In the genomic region with DNA sequence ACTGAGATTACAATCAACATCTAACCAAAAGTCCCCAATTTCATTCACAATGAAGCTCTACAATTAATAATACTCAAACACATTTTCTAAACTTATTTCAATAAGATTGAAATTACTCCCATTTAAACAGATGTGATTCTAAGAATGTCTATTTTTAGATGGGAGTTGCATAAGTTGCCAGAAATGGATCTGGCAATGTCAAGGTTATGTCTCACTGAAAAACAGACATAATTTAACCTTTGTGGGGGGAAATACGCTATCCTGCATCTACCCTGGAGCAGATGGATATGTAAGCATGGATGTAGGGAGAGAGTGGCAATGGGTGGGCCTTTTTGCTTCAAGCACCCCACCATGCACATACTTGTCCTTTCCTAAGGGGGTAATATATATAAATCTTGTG, we compare ENCODE assay signal across 23 cellular contexts. TPM values are rescaled to one million over a fixed set of nuclear protein-coding genes. Genes with fewer than 3 reads are reported as not detected.
DNase-seq lines count a peak whose midpoint lies in the region; ATAC-seq, FAIRE-seq and TF ChIP-seq lines count a peak whose summit lies in the region.
"Had no signal": no experiment of that assay in that cellular context is flagged by ENCODE, and none has a peak within 500 bp of the region (broad histone marks: within the 10 kb centered on the region; RNA-seq: fewer than 3 reads in every experiment).

No MANE protein-coding gene starts in this region.

- TF ChIP-seq RAD21 in K562 (CRISPR knock-in tag; conservative IDR thresholded peaks at IDR 0.05 in 1 of 2, IDR thresholded peaks at IDR 0.05 in 1 of 2) = no peak

- intact Hi-C loops in K562 (cut with micrococcal nuclease) = loop anchor here (10.0 kb wide), 1 partner anchor 898 kb away; the partner anchor contains the start of gene RPSA
- intact Hi-C loops in left ventricle myocardium superior (cut with micrococcal nuclease) = no loop called here

- in situ Hi-C loops in K562 (cut with MboI) = loop anchor here (10.0 kb wide), 1 partner anchor 898 kb away; the partner anchor contains the start of gene RPSA

- H3K79me2 ChIP-seq in K562 (ENCODE audit: control insufficient read depth, insufficient read depth, low read length) = no peaks in the 10 kb centered on the region

- POLR2A ChIA-PET in K562 (lab: Yijun Ruan, JAX) = interaction anchor here (1.3 kb wide), 1 partner anchor 162 kb away, joined by 3 read pairs; no protein-coding TSS in a partner anchor

- 36% methylated on average over 1 of the region's 1 CpG for WGBS in K562 (ENCODE audit: insufficient coverage, low coverage, missing lambda C conversion rate)

- DNase-seq in AG10803 (ENCODE audit: low read depth) = peak; percentile 44
- peak; percentile 17 for DNase-seq in GM03348 (ENCODE audit: low spot score)
- no peak for DNase-seq in K562 (ENCODE audit: extremely low read depth in 1 of 4, low spot score in 3 of 4)
- no peak for DNase-seq in left ventricle myocardium superior
- DNase-seq in SIG-M5 (lab: John Stamatoyannopoulos, UW) = no peak
- no peak for DNase-seq in NCI-H446 (lab: John Stamatoyannopoulos, UW)
- DNase-seq: C1 segment of cervical spinal cord; CD8-positive, alpha-beta memory T cell; DMS53; NCI-H1092; NCI-H146; NCI-H2029 treated with DMSO at 0.1 percent for 48 hours; NCI-H2171 treated with DMSO at 0.1 percent for 48 hours; NCI-H446 treated with DMSO at 0.1 percent for 48 hours; NCI-H69 had no signal

- H3K9me3 ChIP-seq in K562 (replicated peaks; ENCODE audit: control insufficient read depth, insufficient read depth, low read depth, low read length) = peaks cover 2% of the 10 kb centered on the region; the same call in 1 of the 2 replicates
- H3K9me3 ChIP-seq: SJSA1 had no signal

- no peak for TF ChIP-seq EP300 in K562 (IDR thresholded peaks at IDR 0.05; ENCODE audit: low read length)

- H2AFZ ChIP-seq in K562 (ENCODE audit: low read depth, low read length) = peak overlapping the region; percentile 6; the same call in 1 of the 2 replicates

- no TSS peak for BruUV-seq in K562 (replicated peaks; lab: Mats Ljungman, UMichigan)

- no peaks in the 10 kb centered on the region for H3K27me3 ChIP-seq in K562 (ENCODE audit: control insufficient read depth in 2 of 2, insufficient read depth in 2 of 2, low read length in 2 of 2)
- H3K27me3 ChIP-seq: SJSA1 had no signal

- H3K4me2 ChIP-seq in K562 (ENCODE audit: insufficient read depth, low read length) = no peak overlapping the region
- H3K4me2 ChIP-seq: KMS-11 had no signal

- TF ChIP-seq CTCF in AG10803 (conservative IDR thresholded peaks at IDR 0.05; ENCODE audit: low read length) (no peak), K562 (IDR thresholded peaks at IDR 0.05 in 2 of 3, conservative IDR thresholded peaks at IDR 0.05 in 1 of 3; ENCODE audit: insufficient read depth in 2 of 3, low read depth in 1 of 3, low read length in 3 of 3) (no peak)

- no peak for FAIRE-seq in K562 (lab: Jason Lieb, UNC)
- FAIRE-seq: GM12892, GM18507, H54, HepG2 had no signal

- peaks cover 4 to 41% of the 10 kb centered on the region in 2 experiments; a peak in 4 of 5 replicates for H3K4me1 ChIP-seq in K562 (replicated peaks in 1 of 2; ENCODE audit: control insufficient read depth in 2 of 2, insufficient read depth in 2 of 2, low read length in 2 of 2)

- no peak overlapping the region for H3K9ac ChIP-seq in K562 (ENCODE audit: insufficient read depth in 1 of 2, low read depth in 2 of 2, low read length in 2 of 2)
- H3K9ac ChIP-seq: KMS-11 had no signal

- H4K20me1 ChIP-seq in K562 (replicated peaks; ENCODE audit: control insufficient read depth, insufficient read depth, low read length) = no peaks in the 10 kb centered on the region

- TF ChIP-seq POLR2A in K562 (conservative IDR thresholded peaks at IDR 0.05) = no peak

- no peaks in the 10 kb centered on the region for H3K9me1 ChIP-seq in K562 (ENCODE audit: control insufficient read depth, insufficient read depth, low read length)

- no peak overlapping the region for H3K27ac ChIP-seq in K562 (ENCODE audit: extremely low read depth, low read depth, low read length)
- H3K27ac ChIP-seq: KMS-11, SJSA1 had no signal

- H3K4me3 ChIP-seq in AG10803 (ENCODE audit: low read length) = no peak overlapping the region
- H3K4me3 ChIP-seq in K562 = no peak overlapping the region
- H3K4me3 ChIP-seq: SJSA1 had no signal

- H3K36me3 ChIP-seq in K562 (ENCODE audit: control insufficient read depth, insufficient read depth, low read length) = peaks cover 3% of the 10 kb centered on the region; the same call in 1 of the 3 replicates
- H3K36me3 ChIP-seq: SJSA1 had no signal

- ATAC-seq in K562 (no peak), left ventricle myocardium superior (peak; percentile 58), HG03039 (IDR thresholded peaks at IDR 0.05; ENCODE audit: unreplicated experiment) (no peak), GM21360 (IDR thresholded peaks at IDR 0.05; ENCODE audit: unreplicated experiment) (no peak)
- ATAC-seq: HepG2 had no signal

- CTCF ChIA-PET in K562 (lab: Yijun Ruan, JAX; ENCODE audit: low intra/inter-chr PET ratio) = no interaction called here

TF ChIP-seq in K562, 482 proteins besides CTCF, POLR2A, EP300 and RAD21 (continues in another document):
- peak; percentile 63; the same call in 1 of the 2 replicates for TF ChIP-seq MEF2D (tag; conservative IDR thresholded peaks at IDR 0.05; ENCODE audit: low read depth)
- TF ChIP-seq, protein P1, sequence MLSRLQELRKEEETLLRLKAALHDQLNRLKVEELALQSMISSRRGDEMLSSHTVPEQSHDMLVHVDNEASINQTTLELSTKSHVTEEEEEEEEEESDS (CRISPR knock-in tag; IDR thresholded peaks at IDR 0.05) = no peak
- TF ChIP-seq ZNF592 (IDR thresholded peaks at IDR 0.05) = 0 out of 2 replicates have a peak, but pooled peaks have one; percentile 42
- TF ChIP-seq ZNF79 (CRISPR knock-in tag; IDR thresholded peaks at IDR 0.05; ENCODE audit: low read depth) = no peak
- TF ChIP-seq GTF2F1 (IDR thresholded peaks at IDR 0.05; ENCODE audit: low read depth, low read length) = no peak
- TF ChIP-seq SMAD4 (CRISPR knock-in tag; conservative IDR thresholded peaks at IDR 0.05) = 0 out of 2 replicates have a peak, but pooled peaks have one; percentile 51
- TF ChIP-seq MEF2A (IDR thresholded peaks at IDR 0.05; ENCODE audit: control insufficient read depth, low read depth, low read length) = peak; percentile 78; the same call in 1 of the 2 replicates
- no peak for TF ChIP-seq FOSL1 (tag; conservative IDR thresholded peaks at IDR 0.05)
- TF ChIP-seq NR4A1 (CRISPR knock-in tag; IDR thresholded peaks at IDR 0.05) = no peak
- TF ChIP-seq NR4A1 (tag; IDR thresholded peaks at IDR 0.05) = peak; percentile 32; the same call in 1 of the 2 replicates

RNA-seq across cellular contexts. Expression of gene EIF1B, which starts 6.7 kb away (rescaled TPM):
- total RNA-seq in K562 (2011; cell fraction: chromatin; rRNA removed; ENCODE audit: low replicate concordance) = 31.5 and 93.7 TPM in 2 replicates
- 17.1 and 19.3 TPM in 2 replicates for total RNA-seq in K562 (2011; cell fraction: nucleolus; rRNA removed)
- total RNA-seq in K562 (2011; cell fraction: nucleoplasm; rRNA removed) = 43.2 and 52.5 TPM in 2 replicates
- total RNA-seq in K562 (2014; rRNA removed) (18.1 and 20.0 TPM in 2 replicates), K562 (2014; rRNA removed; fragmentation: Illumina TruSeq; extraction: Trizol) (59.3 and 68.7 TPM in 2 replicates), K562 (2015; rRNA removed; fragmentation: Illumina TruSeq; extraction: Trizol) (61.0 and 65.8 TPM in 2 replicates), K562 (2021) (91.9 and 95.4 TPM in 2 replicates), left ventricle myocardium superior (329 TPM)
- polyA plus RNA-seq in K562 (2011; rRNA removed) (35.4 and 45.3 TPM in 2 replicates), K562 (2014; fragmentation: Illumina TruSeq; extraction: Trizol) (113 and 128 TPM in 2 replicates), K562 (2014; fragmentation: Nextera tagmentation; extraction: Ambion mirVana) (100 to 1,000 TPM; 178 to 184 TPM), K562 (2014; rRNA removed) (76.8 and 78.9 TPM in 2 replicates)
- 15.7 and 19.3 TPM in 2 replicates for polyA plus RNA-seq in K562 (2011; cell fraction: cytosol; rRNA removed)
- polyA plus RNA-seq in K562 (2011; cell fraction: nucleus; rRNA removed) = 26.0 and 40.1 TPM in 2 replicates
- 104 and 159 TPM in 2 replicates for polyA plus RNA-seq in K562 (2012)
- polyA minus RNA-seq in K562 (2011; rRNA and poly(A)+ RNA removed) = 11.8 and 17.7 TPM in 2 replicates
- 14.3 and 22.0 TPM in 2 replicates for polyA minus RNA-seq in K562 (2011; cell fraction: cytosol; rRNA and poly(A)+ RNA removed)
- 12.1 and 23.9 TPM in 2 replicates for polyA minus RNA-seq in K562 (2011; cell fraction: nucleus; rRNA and poly(A)+ RNA removed)

Comparison
In these comparisons a context has a peak if more than half of its experiments do, and no peak if none do; other contexts are left out.
1. DNase-seq: peak in AG10803 (single experiment) and GM03348 (single experiment); none in K562 (0 of 4), left ventricle myocardium superior (single experiment), SIG-M5 (single experiment) and NCI-H446 (0 of 2).